ENCODE assay signal across 1 cellular context in the genomic region with DNA sequence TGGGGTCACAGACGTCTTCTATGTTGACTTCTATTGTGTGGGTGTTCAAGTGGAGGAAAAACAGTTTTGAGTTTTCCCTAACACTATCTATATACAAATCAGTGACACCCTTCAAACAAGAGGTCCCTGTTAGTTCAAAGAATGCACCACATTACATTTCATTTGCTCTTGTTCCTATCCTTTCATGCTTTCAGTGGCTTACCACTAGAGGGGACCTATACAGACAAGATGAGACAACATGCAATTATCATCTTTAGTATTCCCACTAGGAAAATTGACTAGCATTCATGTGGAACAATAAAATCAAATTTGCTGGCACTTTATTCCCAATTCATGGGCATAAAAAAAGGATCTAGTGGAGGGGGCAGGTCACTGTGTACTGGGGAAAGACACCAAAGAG.
TF ChIP-seq lines count a peak whose summit lies in the region.

No MANE protein-coding gene starts in this region.

TF ChIP-seq in GM23338, 12 proteins besides CTCF, POLR2A, EP300 and RAD21 (continued from another document):
- TF ChIP-seq, protein P1, sequence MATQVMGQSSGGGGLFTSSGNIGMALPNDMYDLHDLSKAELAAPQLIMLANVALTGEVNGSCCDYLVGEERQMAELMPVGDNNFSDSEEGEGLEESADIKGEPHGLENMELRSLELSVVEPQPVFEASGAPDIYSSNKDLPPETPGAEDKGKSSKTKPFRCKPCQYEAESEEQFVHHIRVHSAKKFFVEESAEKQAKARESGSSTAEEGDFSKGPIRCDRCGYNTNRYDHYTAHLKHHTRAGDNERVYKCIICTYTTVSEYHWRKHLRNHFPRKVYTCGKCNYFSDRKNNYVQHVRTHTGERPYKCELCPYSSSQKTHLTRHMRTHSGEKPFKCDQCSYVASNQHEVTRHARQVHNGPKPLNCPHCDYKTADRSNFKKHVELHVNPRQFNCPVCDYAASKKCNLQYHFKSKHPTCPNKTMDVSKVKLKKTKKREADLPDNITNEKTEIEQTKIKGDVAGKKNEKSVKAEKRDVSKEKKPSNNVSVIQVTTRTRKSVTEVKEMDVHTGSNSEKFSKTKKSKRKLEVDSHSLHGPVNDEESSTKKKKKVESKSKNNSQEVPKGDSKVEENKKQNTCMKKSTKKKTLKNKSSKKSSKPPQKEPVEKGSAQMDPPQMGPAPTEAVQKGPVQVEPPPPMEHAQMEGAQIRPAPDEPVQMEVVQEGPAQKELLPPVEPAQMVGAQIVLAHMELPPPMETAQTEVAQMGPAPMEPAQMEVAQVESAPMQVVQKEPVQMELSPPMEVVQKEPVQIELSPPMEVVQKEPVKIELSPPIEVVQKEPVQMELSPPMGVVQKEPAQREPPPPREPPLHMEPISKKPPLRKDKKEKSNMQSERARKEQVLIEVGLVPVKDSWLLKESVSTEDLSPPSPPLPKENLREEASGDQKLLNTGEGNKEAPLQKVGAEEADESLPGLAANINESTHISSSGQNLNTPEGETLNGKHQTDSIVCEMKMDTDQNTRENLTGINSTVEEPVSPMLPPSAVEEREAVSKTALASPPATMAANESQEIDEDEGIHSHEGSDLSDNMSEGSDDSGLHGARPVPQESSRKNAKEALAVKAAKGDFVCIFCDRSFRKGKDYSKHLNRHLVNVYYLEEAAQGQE (IDR thresholded peaks at IDR 0.05; ENCODE audit: unreplicated experiment) = no peak
- TF ChIP-seq, protein P2, sequence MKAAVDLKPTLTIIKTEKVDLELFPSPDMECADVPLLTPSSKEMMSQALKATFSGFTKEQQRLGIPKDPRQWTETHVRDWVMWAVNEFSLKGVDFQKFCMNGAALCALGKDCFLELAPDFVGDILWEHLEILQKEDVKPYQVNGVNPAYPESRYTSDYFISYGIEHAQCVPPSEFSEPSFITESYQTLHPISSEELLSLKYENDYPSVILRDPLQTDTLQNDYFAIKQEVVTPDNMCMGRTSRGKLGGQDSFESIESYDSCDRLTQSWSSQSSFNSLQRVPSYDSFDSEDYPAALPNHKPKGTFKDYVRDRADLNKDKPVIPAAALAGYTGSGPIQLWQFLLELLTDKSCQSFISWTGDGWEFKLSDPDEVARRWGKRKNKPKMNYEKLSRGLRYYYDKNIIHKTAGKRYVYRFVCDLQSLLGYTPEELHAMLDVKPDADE (IDR thresholded peaks at IDR 0.05) = no peak
- no peak for TF ChIP-seq CREB1 (CRISPR knock-in tag; IDR thresholded peaks at IDR 0.05; ENCODE audit: low read depth)
- TF ChIP-seq, protein P3, sequence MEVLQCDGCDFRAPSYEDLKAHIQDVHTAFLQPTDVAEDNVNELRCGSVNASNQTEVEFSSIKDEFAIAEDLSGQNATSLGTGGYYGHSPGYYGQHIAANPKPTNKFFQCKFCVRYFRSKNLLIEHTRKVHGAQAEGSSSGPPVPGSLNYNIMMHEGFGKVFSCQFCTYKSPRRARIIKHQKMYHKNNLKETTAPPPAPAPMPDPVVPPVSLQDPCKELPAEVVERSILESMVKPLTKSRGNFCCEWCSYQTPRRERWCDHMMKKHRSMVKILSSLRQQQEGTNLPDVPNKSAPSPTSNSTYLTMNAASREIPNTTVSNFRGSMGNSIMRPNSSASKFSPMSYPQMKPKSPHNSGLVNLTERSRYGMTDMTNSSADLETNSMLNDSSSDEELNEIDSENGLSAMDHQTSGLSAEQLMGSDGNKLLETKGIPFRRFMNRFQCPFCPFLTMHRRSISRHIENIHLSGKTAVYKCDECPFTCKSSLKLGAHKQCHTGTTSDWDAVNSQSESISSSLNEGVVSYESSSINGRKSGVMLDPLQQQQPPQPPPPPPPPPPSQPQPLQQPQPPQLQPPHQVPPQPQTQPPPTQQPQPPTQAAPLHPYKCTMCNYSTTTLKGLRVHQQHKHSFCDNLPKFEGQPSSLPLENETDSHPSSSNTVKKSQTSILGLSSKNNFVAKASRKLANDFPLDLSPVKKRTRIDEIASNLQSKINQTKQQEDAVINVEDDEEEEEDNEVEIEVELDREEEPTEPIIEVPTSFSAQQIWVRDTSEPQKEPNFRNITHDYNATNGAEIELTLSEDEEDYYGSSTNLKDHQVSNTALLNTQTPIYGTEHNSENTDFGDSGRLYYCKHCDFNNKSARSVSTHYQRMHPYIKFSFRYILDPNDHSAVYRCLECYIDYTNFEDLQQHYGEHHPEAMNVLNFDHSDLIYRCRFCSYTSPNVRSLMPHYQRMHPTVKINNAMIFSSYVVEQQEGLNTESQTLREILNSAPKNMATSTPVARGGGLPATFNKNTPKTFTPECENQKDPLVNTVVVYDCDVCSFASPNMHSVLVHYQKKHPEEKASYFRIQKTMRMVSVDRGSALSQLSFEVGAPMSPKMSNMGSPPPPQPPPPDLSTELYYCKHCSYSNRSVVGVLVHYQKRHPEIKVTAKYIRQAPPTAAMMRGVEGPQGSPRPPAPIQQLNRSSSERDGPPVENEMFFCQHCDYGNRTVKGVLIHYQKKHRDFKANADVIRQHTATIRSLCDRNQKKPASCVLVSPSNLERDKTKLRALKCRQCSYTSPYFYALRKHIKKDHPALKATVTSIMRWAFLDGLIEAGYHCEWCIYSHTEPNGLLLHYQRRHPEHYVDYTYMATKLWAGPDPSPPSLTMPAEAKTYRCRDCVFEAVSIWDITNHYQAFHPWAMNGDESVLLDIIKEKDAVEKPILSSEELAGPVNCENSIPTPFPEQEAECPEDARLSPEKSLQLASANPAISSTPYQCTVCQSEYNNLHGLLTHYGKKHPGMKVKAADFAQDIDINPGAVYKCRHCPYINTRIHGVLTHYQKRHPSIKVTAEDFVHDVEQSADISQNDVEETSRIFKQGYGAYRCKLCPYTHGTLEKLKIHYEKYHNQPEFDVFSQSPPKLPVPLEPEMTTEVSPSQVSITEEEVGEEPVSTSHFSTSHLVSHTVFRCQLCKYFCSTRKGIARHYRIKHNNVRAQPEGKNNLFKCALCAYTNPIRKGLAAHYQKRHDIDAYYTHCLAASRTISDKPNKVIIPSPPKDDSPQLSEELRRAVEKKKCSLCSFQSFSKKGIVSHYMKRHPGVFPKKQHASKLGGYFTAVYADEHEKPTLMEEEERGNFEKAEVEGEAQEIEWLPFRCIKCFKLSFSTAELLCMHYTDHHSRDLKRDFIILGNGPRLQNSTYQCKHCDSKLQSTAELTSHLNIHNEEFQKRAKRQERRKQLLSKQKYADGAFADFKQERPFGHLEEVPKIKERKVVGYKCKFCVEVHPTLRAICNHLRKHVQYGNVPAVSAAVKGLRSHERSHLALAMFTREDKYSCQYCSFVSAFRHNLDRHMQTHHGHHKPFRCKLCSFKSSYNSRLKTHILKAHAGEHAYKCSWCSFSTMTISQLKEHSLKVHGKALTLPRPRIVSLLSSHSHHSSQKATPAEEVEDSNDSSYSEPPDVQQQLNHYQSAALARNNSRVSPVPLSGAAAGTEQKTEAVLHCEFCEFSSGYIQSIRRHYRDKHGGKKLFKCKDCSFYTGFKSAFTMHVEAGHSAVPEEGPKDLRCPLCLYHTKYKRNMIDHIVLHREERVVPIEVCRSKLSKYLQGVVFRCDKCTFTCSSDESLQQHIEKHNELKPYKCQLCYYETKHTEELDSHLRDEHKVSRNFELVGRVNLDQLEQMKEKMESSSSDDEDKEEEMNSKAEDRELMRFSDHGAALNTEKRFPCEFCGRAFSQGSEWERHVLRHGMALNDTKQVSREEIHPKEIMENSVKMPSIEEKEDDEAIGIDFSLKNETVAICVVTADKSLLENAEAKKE (CRISPR knock-in tag; IDR thresholded peaks at IDR 0.05) = no peak
- TF ChIP-seq ZNF114 (CRISPR knock-in tag; IDR thresholded peaks at IDR 0.05) = no peak
- no peak for TF ChIP-seq POLR2AphosphoS5 (IDR thresholded peaks at IDR 0.05; ENCODE audit: low read depth)
- no peak for TF ChIP-seq STAT1 (IDR thresholded peaks at IDR 0.05; ENCODE audit: unreplicated experiment)
